ENCODE assay signal across 2 cellular contexts in the genomic region with DNA sequence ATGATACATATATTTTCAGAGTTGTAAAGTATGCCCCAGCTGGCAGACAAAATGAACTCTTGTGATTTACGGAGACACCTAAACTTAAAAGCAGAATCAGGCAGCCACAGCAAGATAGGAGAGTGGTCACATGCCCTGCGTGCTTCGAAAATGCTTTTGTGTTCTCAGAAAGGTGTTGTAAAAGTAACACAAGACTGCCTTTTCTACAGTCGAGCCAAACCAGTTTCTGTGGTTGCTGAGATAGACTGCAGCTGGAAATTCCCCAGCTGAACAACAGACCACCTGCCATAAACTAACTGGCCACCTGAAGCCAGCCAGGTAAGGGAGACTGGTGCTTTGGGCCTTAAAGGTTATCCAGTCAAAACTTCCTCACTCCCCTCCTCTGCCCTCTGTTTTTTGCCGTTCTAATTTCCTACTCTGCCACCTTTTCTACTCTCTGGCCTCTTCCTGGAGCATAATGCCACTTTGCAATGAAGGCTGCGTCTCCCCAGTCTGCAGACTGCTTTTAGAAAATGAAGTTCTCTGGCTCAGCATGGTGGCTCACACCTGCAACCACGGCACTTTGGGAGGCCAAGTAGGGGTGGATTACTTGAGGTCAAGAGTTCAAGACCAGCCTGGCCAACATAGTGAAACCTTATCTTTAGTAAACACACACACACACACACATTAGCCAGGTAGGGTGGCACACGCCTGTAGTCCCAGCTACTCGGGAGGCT.
TF ChIP-seq lines count a peak whose summit lies in the region.

No MANE protein-coding gene starts in this region.

TF ChIP-seq in H1, 55 proteins besides CTCF, POLR2A, EP300 and RAD21 (continued from another document):
- TF ChIP-seq HDAC2 (IDR thresholded peaks at IDR 0.05; ENCODE audit: borderline replicate concordance in 1 of 2, low read depth in 2 of 2, low read length in 2 of 2) (no peak), KDM1A (IDR thresholded peaks at IDR 0.05; ENCODE audit: borderline replicate concordance, low read length) (no peak), SRF (IDR thresholded peaks at IDR 0.05; ENCODE audit: low read depth, low read length) (no peak), RBBP5 (IDR thresholded peaks at IDR 0.05; ENCODE audit: borderline replicate concordance, low read depth, low read length) (no peak), POU5F1 (IDR thresholded peaks at IDR 0.05; ENCODE audit: low read depth, low read length) (no peak), TCF12 (IDR thresholded peaks at IDR 0.05; ENCODE audit: low read depth, low read length) (no peak), BCL11A (IDR thresholded peaks at IDR 0.05; ENCODE audit: low read depth in 2 of 2, low read length in 2 of 2) (no peak), SP2 (IDR thresholded peaks at IDR 0.05; ENCODE audit: low read length) (no peak), EGR1 (IDR thresholded peaks at IDR 0.05; ENCODE audit: borderline replicate concordance, low read depth, low read length) (no peak), POLR2AphosphoS5 (IDR thresholded peaks at IDR 0.05; ENCODE audit: low read depth, low read length) (no peak)
- TF ChIP-seq, protein P1, sequence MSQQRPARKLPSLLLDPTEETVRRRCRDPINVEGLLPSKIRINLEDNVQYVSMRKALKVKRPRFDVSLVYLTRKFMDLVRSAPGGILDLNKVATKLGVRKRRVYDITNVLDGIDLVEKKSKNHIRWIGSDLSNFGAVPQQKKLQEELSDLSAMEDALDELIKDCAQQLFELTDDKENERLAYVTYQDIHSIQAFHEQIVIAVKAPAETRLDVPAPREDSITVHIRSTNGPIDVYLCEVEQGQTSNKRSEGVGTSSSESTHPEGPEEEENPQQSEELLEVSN (IDR thresholded peaks at IDR 0.05): no peak
TF ChIP-seq in H1: peak in this region for 0.

TF ChIP-seq in HEK293T, 16 proteins besides CTCF, POLR2A, EP300 and RAD21:
- TF ChIP-seq, protein P2, sequence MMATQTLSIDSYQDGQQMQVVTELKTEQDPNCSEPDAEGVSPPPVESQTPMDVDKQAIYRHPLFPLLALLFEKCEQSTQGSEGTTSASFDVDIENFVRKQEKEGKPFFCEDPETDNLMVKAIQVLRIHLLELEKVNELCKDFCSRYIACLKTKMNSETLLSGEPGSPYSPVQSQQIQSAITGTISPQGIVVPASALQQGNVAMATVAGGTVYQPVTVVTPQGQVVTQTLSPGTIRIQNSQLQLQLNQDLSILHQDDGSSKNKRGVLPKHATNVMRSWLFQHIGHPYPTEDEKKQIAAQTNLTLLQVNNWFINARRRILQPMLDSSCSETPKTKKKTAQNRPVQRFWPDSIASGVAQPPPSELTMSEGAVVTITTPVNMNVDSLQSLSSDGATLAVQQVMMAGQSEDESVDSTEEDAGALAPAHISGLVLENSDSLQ (IDR thresholded peaks at IDR 0.05): no peak
- TF ChIP-seq BHLHE40 (IDR thresholded peaks at IDR 0.05; ENCODE audit: borderline replicate concordance) (no peak), ZNF384 (IDR thresholded peaks at IDR 0.05) (no peak), FOXM1 (IDR thresholded peaks at IDR 0.05; ENCODE audit: borderline replicate concordance) (no peak), TARDBP (IDR thresholded peaks at IDR 0.05) (no peak)
